10 cellular contexts compared by ENCODE assay signal in genomic region chr17:29393451-29393850, GRCh38. TPM values are rescaled to one million over a fixed set of nuclear protein-coding genes. Genes with fewer than 3 reads are reported as not detected.
DNase-seq lines count a peak whose midpoint lies in the region; ATAC-seq, FAIRE-seq and TF ChIP-seq lines count a peak whose summit lies in the region.
"Had no signal": no experiment of that assay in that cellular context is flagged by ENCODE, and none has a peak within 500 bp of the region (broad histone marks: within the 10 kb centered on the region; RNA-seq: fewer than 3 reads in every experiment).

No MANE protein-coding gene starts in this region.

- H3K4me1 Mint-ChIP-seq in astrocyte (ENCODE audit: low read depth, unreplicated experiment), result peaks cover 11% of the 10 kb centered on the region

- H3K4me3 Mint-ChIP-seq in astrocyte (ENCODE audit: unreplicated experiment), result peak overlapping the region; percentile 98

- no peaks in the 10 kb centered on the region for H3K9me2 ChIP-seq in GM23248 (ENCODE audit: insufficient read depth)

- TF ChIP-seq CTCF in astrocyte (IDR thresholded peaks at IDR 0.05; ENCODE audit: insufficient read depth, low read depth, low read length) (no peak), right lobe of liver (IDR thresholded peaks at IDR 0.05) (no peak)

- peak overlapping the region; percentile 100 for H3K4me2 ChIP-seq in GM23248 (ENCODE audit: unreplicated experiment)
- H3K4me2 ChIP-seq in astrocyte (ENCODE audit: low read length), result peak overlapping the region; percentile 88

- H3K36me3 ChIP-seq in ACC112 (ENCODE audit: insufficient read depth, low read length) (no peaks in the 10 kb centered on the region), GM23248 (ENCODE audit: low read depth) (no peaks in the 10 kb centered on the region), astrocyte (ENCODE audit: insufficient read depth, low read length) (no peaks in the 10 kb centered on the region), right lobe of liver (no peaks in the 10 kb centered on the region)

- H3K9me3 ChIP-seq in GM23248 (ENCODE audit: low read depth) (no peaks in the 10 kb centered on the region), astrocyte (ENCODE audit: insufficient read depth, low read depth, low read length) (no peaks in the 10 kb centered on the region), right lobe of liver (no peaks in the 10 kb centered on the region)

- TF ChIP-seq POLR2A in right lobe of liver (IDR thresholded peaks at IDR 0.05), result peak; percentile 27

- no peaks in the 10 kb centered on the region for H3K27me3 ChIP-seq in ACC112 (ENCODE audit: insufficient read depth, low read length)
- H3K27me3 ChIP-seq in GM23248 (replicated peaks; ENCODE audit: insufficient read depth), result no peaks in the 10 kb centered on the region
- H3K27me3 ChIP-seq in astrocyte (ENCODE audit: insufficient read depth, low read length), result no peaks in the 10 kb centered on the region
- H3K27me3 ChIP-seq in right lobe of liver, result no peaks in the 10 kb centered on the region

- no peak for ATAC-seq in right lobe of liver
- no peak for ATAC-seq in esophagus mucosa

- H3K9me3 Mint-ChIP-seq in astrocyte (ENCODE audit: unreplicated experiment), result no peaks in the 10 kb centered on the region

- no peaks in the 10 kb centered on the region for H3K27me3 Mint-ChIP-seq in astrocyte (ENCODE audit: low read depth, unreplicated experiment)

- in situ Hi-C loops in GM23248 (cut with MboI), result no loop called here

- H3K4me3 ChIP-seq in ACC112 (ENCODE audit: low read depth, low read length), result peak overlapping the region; percentile 99
- H3K4me3 ChIP-seq in GM23248, result peak overlapping the region; percentile 93
- peak overlapping the region; percentile 13 for H3K4me3 ChIP-seq in astrocyte (ENCODE audit: insufficient read depth, low read depth, low read length)
- H3K4me3 ChIP-seq in right lobe of liver, result no peak overlapping the region

- peaks cover 42% of the 10 kb centered on the region for H3F3A ChIP-seq in GM23248 (ENCODE audit: insufficient read depth)

- H2AFZ ChIP-seq in ACC112 (ENCODE audit: low read length, unreplicated experiment), result no peak overlapping the region
- H2AFZ ChIP-seq in GM23248, result peak overlapping the region; percentile 2; the same call in 1 of the 2 replicates
- no peak overlapping the region for H2AFZ ChIP-seq in astrocyte (ENCODE audit: low read depth, low read length)

- H4K20me1 ChIP-seq in GM23248 (ENCODE audit: insufficient read depth), result 0 out of 2 replicates have a peak, but pooled peaks cover 17% of the 10 kb centered on the region
- H4K20me1 ChIP-seq in astrocyte (ENCODE audit: insufficient read depth, low read length), result peaks cover 65% of the 10 kb centered on the region

- intact Hi-C loops in right lobe of liver (cut with DNase I), result no loop called here

- peak overlapping the region; percentile 8 for H3K27ac Mint-ChIP-seq in astrocyte (ENCODE audit: unreplicated experiment)

- FAIRE-seq in astrocyte (lab: Jason Lieb, UNC), result no peak

- H3K27ac ChIP-seq in ACC112 (ENCODE audit: low read depth, low read length), result peak overlapping the region; percentile 40; the same call in 1 of the 2 replicates
- H3K27ac ChIP-seq in GM23248, result peak overlapping the region; percentile 79
- H3K27ac ChIP-seq in astrocyte (ENCODE audit: low read depth, low read length), result peak overlapping the region; percentile 25
- H3K27ac ChIP-seq in right lobe of liver, result no peak overlapping the region

- DNase-seq in GM23248, result peak; percentile 72
- DNase-seq in astrocyte (ENCODE audit: low read depth), result peak; percentile 37
- DNase-seq in right lobe of liver, result no peak
- no peak for DNase-seq in GDM1 (lab: John Stamatoyannopoulos, UW)
- no peak for DNase-seq in SK-N-DZ (ENCODE audit: low spot score)
- no peak for DNase-seq in globus pallidus (ENCODE audit: low spot score)
- DNase-seq: effector memory CD4-positive, alpha-beta T cell; NCI-H82 had no signal

- peaks cover 4% of the 10 kb centered on the region for H3K36me3 Mint-ChIP-seq in astrocyte (ENCODE audit: low read depth, unreplicated experiment)

- H3K9ac ChIP-seq in GM23248, result peak overlapping the region; percentile 97; the same call in 1 of the 2 replicates
- no peak overlapping the region for H3K9ac ChIP-seq in astrocyte (ENCODE audit: low read length)

- H3K4me1 ChIP-seq in ACC112 (ENCODE audit: control insufficient read depth, insufficient read depth, low read length, unreplicated experiment), result peaks cover 19% of the 10 kb centered on the region
- peaks cover 25% of the 10 kb centered on the region for H3K4me1 ChIP-seq in GM23248 (ENCODE audit: insufficient read depth)
- peaks cover 23% of the 10 kb centered on the region for H3K4me1 ChIP-seq in astrocyte (ENCODE audit: insufficient read depth, low read length)
- H3K4me1 ChIP-seq in right lobe of liver, result peaks cover 0 to 23% (median 3%) of the 10 kb centered on the region in 4 donors

- H3K79me2 ChIP-seq in ACC112 (ENCODE audit: control insufficient read depth, insufficient read depth, low read length, unreplicated experiment) (peaks cover 70% of the 10 kb centered on the region), GM23248 (ENCODE audit: insufficient read depth) (peaks cover 85% of the 10 kb centered on the region), astrocyte (ENCODE audit: insufficient read depth, low read length) (peaks cover 83% of the 10 kb centered on the region)

RNA-seq across cellular contexts. Expression of gene TAOK1, which starts 3.3 kb away (rescaled TPM):
- 48.4 and 49.9 TPM in 2 replicates for total RNA-seq in GM23248 (2014; rRNA removed; shearing (Covaris generic))
- 7.1 and 7.6 TPM in 2 replicates for polyA plus RNA-seq in GM23248 (2016; fragmentation: Nextera tagmentation; extraction: Ambion mirVana)
- total RNA-seq in astrocyte, result 98.2 and 100 TPM in 2 replicates
- total RNA-seq in right lobe of liver, result 10 to 100 TPM; 17.1 to 37.1 (median 21.1) TPM
- 20.3 and 21.9 TPM in 2 replicates for polyA plus RNA-seq in SK-N-DZ (2014; cell fraction: cytosol; rRNA removed)
- polyA plus RNA-seq in SK-N-DZ (2014; cell fraction: nucleus; rRNA removed), result 24.0 and 34.9 TPM in 2 replicates
- 33.8 TPM for total RNA-seq in esophagus mucosa

Comparison
In these comparisons a context has a peak if more than half of its experiments do, and no peak if none do; other contexts are left out.
1. H3K27ac ChIP-seq: peak in ACC112 (single experiment), GM23248 (single experiment) and astrocyte (single experiment); none in right lobe of liver (0 of 3).
2. H3K4me3 ChIP-seq: peak in ACC112 (single experiment), GM23248 (single experiment) and astrocyte (single experiment); none in right lobe of liver (0 of 3).
3. DNase-seq: peak in GM23248 (single experiment) and astrocyte (single experiment); none in right lobe of liver (0 of 3), GDM1 (single experiment), SK-N-DZ (single experiment) and globus pallidus (single experiment).